ENCODE assay signal across 24 cellular contexts in the genomic region with DNA sequence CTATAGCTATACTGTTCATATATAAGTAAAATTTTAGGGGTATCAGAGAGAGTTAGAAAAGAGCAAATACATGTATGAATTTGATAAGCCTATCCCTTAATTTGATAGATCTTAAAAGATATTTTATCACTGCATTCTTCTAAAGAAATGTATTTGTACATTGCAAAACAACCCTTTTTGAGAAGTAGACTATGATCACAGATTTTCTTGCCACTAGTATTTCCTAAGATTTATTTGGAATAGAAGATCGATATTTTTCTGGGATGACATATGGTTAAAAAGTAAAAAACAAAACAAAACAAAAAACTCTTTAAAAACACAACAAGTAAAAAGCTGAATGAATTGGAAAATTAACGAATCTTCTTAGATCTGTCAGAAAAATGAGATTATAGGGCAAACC. TPM values are rescaled to one million over a fixed set of nuclear protein-coding genes. Genes with fewer than 3 reads are reported as not detected.
DNase-seq lines count a peak whose midpoint lies in the region; ATAC-seq, FAIRE-seq and TF ChIP-seq lines count a peak whose summit lies in the region.
"Had no signal": no experiment of that assay in that cellular context is flagged by ENCODE, and none has a peak within 500 bp of the region (broad histone marks: within the 10 kb centered on the region; RNA-seq: fewer than 3 reads in every experiment).

No MANE protein-coding gene starts in this region.

- TF ChIP-seq POLR2A in HepG2 (IDR thresholded peaks at IDR 0.05; ENCODE audit: insufficient read depth in 1 of 2, low read depth in 2 of 2, low read length in 2 of 2) (no peak), right lobe of liver (IDR thresholded peaks at IDR 0.05) (no peak)

- H3K27ac Mint-ChIP-seq in dendritic cell treated with granulocyte-macrophage colony-stimulating factor and Interleukin-4, amounts not matched to agents 40 ng/mL and 50 ng/mL, for 4 days: peak overlapping the region; percentile 37
- H3K27ac Mint-ChIP-seq: CD4-positive, alpha-beta T cell; CD8-positive, alpha-beta memory T cell; GM23338; H9 had no signal

- H3K36me3 Mint-ChIP-seq in dendritic cell treated with granulocyte-macrophage colony-stimulating factor and Interleukin-4, amounts not matched to agents 40 ng/mL and 50 ng/mL, for 4 days (ENCODE audit: low read depth): peaks cover 69% of the 10 kb centered on the region

- TF ChIP-seq CTCF in liver (IDR thresholded peaks at IDR 0.05; ENCODE audit: low read depth, low read length, missing input control) (no peak), HepG2 (CRISPR knock-in tag; IDR thresholded peaks at IDR 0.05) (no peak), right lobe of liver (IDR thresholded peaks at IDR 0.05) (no peak)

- CTCF ChIA-PET in HepG2 (lab: Yijun Ruan, JAX; ENCODE audit: low intra/inter-chr PET ratio, low total read pairs): no interaction called here

- H3K36me3 ChIP-seq in liver (ENCODE audit: control insufficient read depth in 4 of 4, insufficient read depth in 3 of 4, low read depth in 1 of 4, low read length in 3 of 4) (no peaks in the 10 kb centered on the region), HepG2 (replicated peaks in 1 of 2; ENCODE audit: control insufficient read depth in 1 of 2, insufficient read depth in 2 of 2, low read length in 2 of 2) (no peaks in the 10 kb centered on the region), right lobe of liver (no peaks in the 10 kb centered on the region)
- H3K36me3 ChIP-seq: BE2C had no signal

- no peaks in the 10 kb centered on the region for H3K27me3 Mint-ChIP-seq in dendritic cell treated with granulocyte-macrophage colony-stimulating factor and Interleukin-4, amounts not matched to agents 40 ng/mL and 50 ng/mL, for 4 days
- H3K27me3 Mint-ChIP-seq: CD4-positive, alpha-beta T cell; CD8-positive, alpha-beta memory T cell had no signal

- POLR2A ChIA-PET in HepG2 (lab: Yijun Ruan, JAX): no interaction called here

- H3K9ac ChIP-seq in liver (ENCODE audit: low read depth in 1 of 2, low read length in 2 of 2) (no peak overlapping the region), HepG2 (ENCODE audit: insufficient read depth, low read depth, low read length) (no peak overlapping the region)
- H3K9ac ChIP-seq: BLaER1 treated with 17β-estradiol and CSF1 and Interleukin-3, amounts not matched to agents 10 nM and 100 nM had no signal

- WGBS in liver: 43% methylated on average over 2 of the region's 2 CpGs
- 81% methylated on average over 2 of the region's 2 CpGs for WGBS in HepG2 (ENCODE audit: low lambda C conversion rate)
- WGBS in right lobe of liver (ENCODE audit: insufficient coverage, low coverage, low lambda C conversion rate, missing lambda C conversion rate): 38% methylated on average over 2 of the region's 2 CpGs

- H3K27ac ChIP-seq in liver (ENCODE audit: low read depth in 1 of 2, low read length in 2 of 2): peak overlapping the region in 1 of 2 donors; percentile 13
- no peak overlapping the region for H3K27ac ChIP-seq in HepG2 (ENCODE audit: extremely low read length, insufficient read depth, low read length)
- peak overlapping the region in 1 of 3 donors; percentile 18 for H3K27ac ChIP-seq in right lobe of liver
- H3K27ac ChIP-seq: 22Rv1; A549; BLaER1 treated with 17β-estradiol and CSF1 and Interleukin-3, amounts not matched to agents 10 nM and 100 nM had no signal

- DNase-seq in HepG2 (ENCODE audit: low spot score) (no peak), right lobe of liver (no peak), NCI-H2196 (lab: John Stamatoyannopoulos, UW; ENCODE audit: unreplicated experiment) (no peak)
- no peak for DNase-seq in activated CD4-positive, CD25-positive, alpha-beta regulatory T cell treated with anti-CD3 and anti-CD28 coated beads, Interleukin-2, amount 50 U/mL, for 72 hours
- DNase-seq: ACHN; AML-193; BE2C; CD4-positive, alpha-beta T cell; CD8-positive, alpha-beta memory T cell; DMS53; DMS79 treated with DMSO at 0.1 percent for 48 hours; GF-D8; H9 had no signal

- H3K4me3 Mint-ChIP-seq in dendritic cell treated with granulocyte-macrophage colony-stimulating factor and Interleukin-4, amounts not matched to agents 40 ng/mL and 50 ng/mL, for 4 days: no peak overlapping the region
- H3K4me3 Mint-ChIP-seq: CD14-positive monocyte; CD4-positive, alpha-beta T cell; CD8-positive, alpha-beta memory T cell; GM23338; H9 had no signal

- H3K4me3 ChIP-seq in liver (ENCODE audit: low read depth in 1 of 3, low read length in 3 of 3) (no peak overlapping the region), HepG2 (replicated peaks in 1 of 3; ENCODE audit: insufficient read depth in 1 of 3, low read depth in 2 of 3, low read length in 3 of 3) (no peak overlapping the region), right lobe of liver (no peak overlapping the region)
- H3K4me3 ChIP-seq: A549; BLaER1 treated with 17β-estradiol and CSF1 and Interleukin-3, amounts not matched to agents 10 nM and 100 nM; GM23338 had no signal

- in situ Hi-C loops in HepG2 (cut with HindIII; ENCODE audit: extremely low pct_ligation_motif_present, low pct_unique_long_range_greater_than_20kb): no loop called here

- no peak overlapping the region for H3K4me2 ChIP-seq in HepG2 (ENCODE audit: low read depth, low read length)
- H3K4me2 ChIP-seq: A549; BLaER1 treated with 17β-estradiol and CSF1 and Interleukin-3, amounts not matched to agents 10 nM and 100 nM; GM23338 had no signal

- intact Hi-C loops in HepG2 (cut with micrococcal nuclease; ENCODE audit: unreplicated experiment): no loop called here
- intact Hi-C loops in dendritic cell treated with granulocyte-macrophage colony-stimulating factor and Interleukin-4, amounts not matched to agents 40 ng/mL and 50 ng/mL, for 4 days (cut with micrococcal nuclease): no loop called here
- intact Hi-C loops in right lobe of liver (cut with DNase I): no loop called here

- H3K79me2 ChIP-seq in HepG2 (ENCODE audit: insufficient read depth, low read length): peaks cover 8% of the 10 kb centered on the region

- no peak for TF ChIP-seq EP300 in HepG2 (IDR thresholded peaks at IDR 0.05; ENCODE audit: low read depth in 2 of 2, low read length in 2 of 2)
- TF ChIP-seq EP300 in HepG2 (CRISPR knock-in tag; IDR thresholded peaks at IDR 0.05; ENCODE audit: borderline replicate concordance): no peak

- H2AFZ ChIP-seq in HepG2 (ENCODE audit: low read length): no peak overlapping the region
- H2AFZ ChIP-seq: GM23338 had no signal

- ATAC-seq in HepG2: no peak
- peak in 3 of 4 donors; percentile 40 to 55 (median 54) for ATAC-seq in right lobe of liver
- no peak for ATAC-seq in GM18907 (IDR thresholded peaks at IDR 0.05; ENCODE audit: unreplicated experiment)
- ATAC-seq: A549, GM23338, HCT116 had no signal

- TF ChIP-seq RAD21 in liver (IDR thresholded peaks at IDR 0.05) (no peak), HepG2 (CRISPR knock-in tag; IDR thresholded peaks at IDR 0.05) (no peak)

- H3K4me1 ChIP-seq in liver (ENCODE audit: control insufficient read depth in 4 of 4, insufficient read depth in 4 of 4, low read length in 3 of 4) (peaks cover 5 to 30% (median 11%) of the 10 kb centered on the region in 4 donors), HepG2 (ENCODE audit: insufficient read depth, low read length) (peaks cover 53% of the 10 kb centered on the region), right lobe of liver (peaks cover 0 to 21% (median 4%) of the 10 kb centered on the region in 4 donors)
- H3K4me1 ChIP-seq: A549, BE2C had no signal

- peaks cover 23% of the 10 kb centered on the region for H3K9me3 Mint-ChIP-seq in dendritic cell treated with granulocyte-macrophage colony-stimulating factor and Interleukin-4, amounts not matched to agents 40 ng/mL and 50 ng/mL, for 4 days
- H3K9me3 Mint-ChIP-seq: CD8-positive, alpha-beta memory T cell; GM23338; H9 had no signal

- no peak for FAIRE-seq in HepG2 (lab: Jason Lieb, UNC)
- FAIRE-seq: A549, GM12891, GM18507 had no signal

- H4K20me1 ChIP-seq in HepG2 (ENCODE audit: insufficient read depth, low read length): peaks cover 8% of the 10 kb centered on the region; the same call in 1 of the 2 replicates

- no TSS peak for BruUV-seq in HepG2 (replicated peaks; lab: Mats Ljungman, UMichigan)

- H3K27me3 ChIP-seq in liver (ENCODE audit: control insufficient read depth in 4 of 4, insufficient read depth in 4 of 4, low read length in 3 of 4) (no peaks in the 10 kb centered on the region), HepG2 (ENCODE audit: control insufficient read depth in 1 of 2, insufficient read depth in 2 of 2, low read length in 2 of 2) (no peaks in the 10 kb centered on the region), right lobe of liver (no peaks in the 10 kb centered on the region)
- H3K27me3 ChIP-seq: BE2C; BLaER1 treated with 17β-estradiol and CSF1 and Interleukin-3, amounts not matched to agents 10 nM and 100 nM had no signal

- no peaks in the 10 kb centered on the region for H3K9me3 ChIP-seq in liver (ENCODE audit: control insufficient read depth in 4 of 4, low read length in 3 of 4)
- H3K9me3 ChIP-seq in HepG2 (ENCODE audit: low read length): no peaks in the 10 kb centered on the region
- H3K9me3 ChIP-seq in right lobe of liver: no peaks in the 10 kb centered on the region
- H3K9me3 ChIP-seq: BE2C had no signal

- H3K4me1 Mint-ChIP-seq in dendritic cell treated with granulocyte-macrophage colony-stimulating factor and Interleukin-4, amounts not matched to agents 40 ng/mL and 50 ng/mL, for 4 days (ENCODE audit: low read depth): peaks cover 43% of the 10 kb centered on the region
- H3K4me1 Mint-ChIP-seq: GM23338, H9 had no signal

RNA-seq across cellular contexts. Expression of a gene that starts 27.4 kb away (rescaled TPM):
- 1 to 10 TPM; 7.8 to 8.4 TPM for total RNA-seq in liver
- 1 to 10 TPM in 1 of 2 donors, under 1 TPM in 1; 0.88 to 3.1 TPM for polyA plus RNA-seq in liver
- 4.6 and 4.8 TPM in 2 replicates for total RNA-seq in HepG2 (2016; rRNA removed; fragmentation: Illumina TruSeq; extraction: Trizol)
- 1.1 and 1.3 TPM in 2 replicates for total RNA-seq in HepG2 (2016; cell fraction: cytosol; rRNA removed; fragmentation: Illumina TruSeq; extraction: Trizol; ENCODE audit: low read depth)
- 4.3 and 6.2 TPM in 2 replicates for total RNA-seq in HepG2 (2016; cell fraction: insoluble cytoplasmic fraction; rRNA removed; fragmentation: Illumina TruSeq; extraction: Trizol)
- total RNA-seq in HepG2 (2016; cell fraction: membrane; rRNA removed; fragmentation: Illumina TruSeq; extraction: Trizol): 3.6 and 3.7 TPM in 2 replicates
- 14.2 and 15.6 TPM in 2 replicates for total RNA-seq in HepG2 (2016; cell fraction: nucleus; rRNA removed; fragmentation: Illumina TruSeq; extraction: Trizol)
- polyA plus RNA-seq in HepG2 (2011; rRNA removed): 4.2 and 4.7 TPM in 2 replicates
- polyA plus RNA-seq in HepG2 (2011; cell fraction: cytosol; rRNA removed): 1.6 and 2.4 TPM in 2 replicates
- 7.1 and 8.3 TPM in 2 replicates for polyA plus RNA-seq in HepG2 (2011; cell fraction: nucleus; rRNA removed)
- polyA plus RNA-seq in HepG2 (2012): 3.1 and 3.5 TPM in 2 replicates
- polyA plus RNA-seq in HepG2 (2016; cell fraction: cytosol; fragmentation: Illumina TruSeq; extraction: Trizol; ENCODE audit: low read depth): 0.09 TPM in 2 replicates
- 2.2 and 2.3 TPM in 2 replicates for polyA plus RNA-seq in HepG2 (2016; cell fraction: insoluble cytoplasmic fraction; fragmentation: Illumina TruSeq; extraction: Trizol; ENCODE audit: low read depth)
- polyA plus RNA-seq in HepG2 (2016; cell fraction: membrane; fragmentation: Illumina TruSeq; extraction: Trizol; ENCODE audit: low read depth): 0.34 and 0.38 TPM in 2 replicates
- polyA plus RNA-seq in HepG2 (2016; cell fraction: nucleus; fragmentation: Illumina TruSeq; extraction: Trizol; ENCODE audit: insufficient read depth, low read depth): 5.4 TPM in 2 replicates
- 8.5 and 15.5 TPM in 2 replicates for polyA minus RNA-seq in HepG2 (2011; rRNA and poly(A)+ RNA removed; ENCODE audit: low replicate concordance)
- polyA minus RNA-seq in HepG2 (2011; cell fraction: cytosol; rRNA and poly(A)+ RNA removed): 6.2 and 6.8 TPM in 2 replicates
- polyA minus RNA-seq in HepG2 (2011; cell fraction: nucleus; rRNA and poly(A)+ RNA removed): 83.3 and 90.6 TPM in 2 replicates
- 1 to 10 TPM; 5.8 to 8.8 (median 7.0) TPM for total RNA-seq in right lobe of liver

Comparison
In these comparisons a context has a peak if more than half of its experiments do, and no peak if none do; other contexts are left out.
1. ATAC-seq: peak in right lobe of liver (3 of 4); none in HepG2 (single experiment) and GM18907 (single experiment).